In genomic region chr16:89595330-89596060, GRCh38 we compare ENCODE assay signal across 1 cellular context.
TF ChIP-seq lines count a peak whose summit lies in the region.

No MANE protein-coding gene starts in this region.

TF ChIP-seq in HepG2, 621 proteins besides CTCF, POLR2A, EP300 and RAD21:
- TF ChIP-seq MATR3 (CRISPR knock-in tag; IDR thresholded peaks at IDR 0.05) = peak; percentile 25; the same call in 1 of the 2 replicates
- peak; percentile 79 for TF ChIP-seq MNT (IDR thresholded peaks at IDR 0.05)
- TF ChIP-seq UBTF (CRISPR knock-in tag; IDR thresholded peaks at IDR 0.05) = 0 out of 2 replicates have a peak, but pooled peaks have one; percentile 24
- no peak for TF ChIP-seq ZNF260 (CRISPR knock-in tag; IDR thresholded peaks at IDR 0.05; ENCODE audit: borderline replicate concordance, low read depth)
- 0 out of 2 replicates have a peak, but pooled peaks have one; percentile 8 for TF ChIP-seq ZNF280B (CRISPR knock-in tag; IDR thresholded peaks at IDR 0.05; ENCODE audit: borderline replicate concordance)
